ENCODE assay signal across 15 cellular contexts in the genomic region with DNA sequence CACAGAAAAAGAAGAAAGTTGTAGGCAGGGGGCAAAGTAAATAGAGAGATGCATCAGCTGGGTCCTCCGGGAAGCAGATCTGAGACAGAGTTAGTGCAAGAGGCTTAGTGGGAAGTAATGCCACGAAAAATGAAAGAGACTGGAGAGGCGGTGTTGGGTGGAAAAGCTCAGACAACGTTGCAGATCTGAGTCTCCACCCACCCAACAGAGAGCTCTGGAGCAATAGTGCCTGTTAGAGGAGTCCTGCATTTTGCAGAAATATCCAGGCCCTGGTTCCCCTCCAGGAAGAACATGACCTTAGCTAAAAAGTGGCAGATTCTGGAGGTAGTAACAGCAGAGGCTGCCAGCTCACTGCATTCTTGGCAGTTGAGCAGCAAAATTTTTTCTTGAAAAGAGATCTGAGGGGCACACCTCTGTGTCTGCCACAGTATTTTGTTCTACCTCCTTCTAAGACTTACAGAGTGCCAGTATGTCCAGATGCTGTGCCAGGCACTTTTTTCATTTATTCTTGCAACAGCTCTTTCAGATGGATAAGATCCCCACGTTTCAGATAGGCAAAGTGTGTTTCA. TPM values are rescaled to one million over a fixed set of nuclear protein-coding genes. Genes with fewer than 3 reads are reported as not detected.
A peak's percentile ranks its signal among the peaks of the same experiment; 100 is the strongest.
DNase-seq lines count a peak whose midpoint lies in the region; ATAC-seq and TF ChIP-seq lines count a peak whose summit lies in the region.
"Had no signal": no experiment of that assay in that cellular context is flagged by ENCODE, and none has a peak within 500 bp of the region (broad histone marks: within the 10 kb centered on the region; RNA-seq: fewer than 3 reads in every experiment).

No MANE protein-coding gene starts in this region.

- 40% methylated on average over 5 of the region's 5 CpGs for WGBS in hepatocyte (ENCODE audit: low lambda C conversion rate, missing lambda C conversion rate)
- WGBS in thymus, result 57% methylated on average over 5 of the region's 5 CpGs

- POLR2A ChIA-PET in WTC11 (lab: Charles Lee), result no interaction called here

- ATAC-seq in GM23338 (no peak), WTC11 (no peak)
- ATAC-seq: K562 had no signal

- H3K4me1 Mint-ChIP-seq in GM23338 (peaks cover 16% of the 10 kb centered on the region), WTC11 (peaks cover 32% of the 10 kb centered on the region)

- H3K9me2 ChIP-seq in GM23338 (ENCODE audit: insufficient read depth) (no peaks in the 10 kb centered on the region), hepatocyte (replicated peaks; ENCODE audit: insufficient read depth) (no peaks in the 10 kb centered on the region)

- H3K4me2 ChIP-seq in GM23338, result no peak overlapping the region
- H3K4me2 ChIP-seq in hepatocyte, result peak overlapping the region; percentile 38

- H3K27me3 Mint-ChIP-seq in GM23338 (ENCODE audit: insufficient read depth, low read depth, poor library complexity), result no peaks in the 10 kb centered on the region
- H3K27me3 Mint-ChIP-seq in WTC11 (ENCODE audit: low read depth), result no peaks in the 10 kb centered on the region
- H3K27me3 Mint-ChIP-seq: activated CD4-positive, alpha-beta T cell treated with anti-CD3 and anti-CD28 coated beads, Interleukin-2, amount 10 ng/mL, durations not matched to agents 7 days and 5 days had no signal

- CTCF ChIA-PET in WTC11 (lab: Charles Lee), result interaction anchor here (0.7 to 3.5 kb wide), 6 partner anchors 20 to 375 kb away, joined by 3 to 28 read pairs (median 3); partner anchors contain the start of gene CEP126

- H3K27me3 ChIP-seq in GM23338 (ENCODE audit: insufficient read depth) (no peaks in the 10 kb centered on the region), hepatocyte (no peaks in the 10 kb centered on the region), thymus (ENCODE audit: control insufficient read depth, insufficient read depth) (no peaks in the 10 kb centered on the region)
- H3K27me3 ChIP-seq: vagina had no signal

- H3K9me3 Mint-ChIP-seq in GM23338, result no peaks in the 10 kb centered on the region
- 0 out of 2 replicates have a peak, but pooled peaks cover 4% of the 10 kb centered on the region for H3K9me3 Mint-ChIP-seq in WTC11
- H3K9me3 Mint-ChIP-seq: activated CD4-positive, alpha-beta T cell treated with anti-CD3 and anti-CD28 coated beads, Interleukin-2, amount 10 ng/mL, durations not matched to agents 7 days and 5 days had no signal

- TF ChIP-seq CTCF in GM23338 (conservative IDR thresholded peaks at IDR 0.05; ENCODE audit: low read depth in 2 of 2) (no peak), WTC11 (IDR thresholded peaks at IDR 0.05) (no peak), hepatocyte (IDR thresholded peaks at IDR 0.05; ENCODE audit: poor library complexity) (no peak)

- H3K79me2 ChIP-seq in GM23338 (replicated peaks; ENCODE audit: insufficient read depth) (no peaks in the 10 kb centered on the region), hepatocyte (no peaks in the 10 kb centered on the region)

- H2AFZ ChIP-seq in GM23338 (peak overlapping the region; percentile 83; the same call in 1 of the 2 replicates), hepatocyte (no peak overlapping the region)

- H3K9me3 ChIP-seq in hepatocyte (ENCODE audit: low read depth), result no peaks in the 10 kb centered on the region
- H3K9me3 ChIP-seq in thymus (ENCODE audit: control insufficient read depth), result no peaks in the 10 kb centered on the region
- H3K9me3 ChIP-seq: vagina had no signal

- H3K27ac Mint-ChIP-seq in GM23338, result no peak overlapping the region
- 0 out of 2 replicates have a peak overlapping the region, but pooled peaks have one; percentile 10 for H3K27ac Mint-ChIP-seq in WTC11
- H3K27ac Mint-ChIP-seq: activated CD4-positive, alpha-beta T cell treated with anti-CD3 and anti-CD28 coated beads, Interleukin-2, amount 10 ng/mL, durations not matched to agents 7 days and 5 days had no signal

- H3K36me3 Mint-ChIP-seq in GM23338 (ENCODE audit: low read depth), result no peaks in the 10 kb centered on the region
- H3K36me3 Mint-ChIP-seq in WTC11, result no peaks in the 10 kb centered on the region

- H3K4me3 Mint-ChIP-seq in GM23338 (no peak overlapping the region), WTC11 (no peak overlapping the region)
- H3K4me3 Mint-ChIP-seq: activated CD4-positive, alpha-beta T cell treated with anti-CD3 and anti-CD28 coated beads, Interleukin-2, amount 10 ng/mL, durations not matched to agents 7 days and 5 days had no signal

- H3K4me3 ChIP-seq in GM23338, result no peak overlapping the region
- H3K4me3 ChIP-seq in hepatocyte, result no peak overlapping the region
- H3K4me3 ChIP-seq in thymus (ENCODE audit: low read length), result no peak overlapping the region
- H3K4me3 ChIP-seq: K562, vagina had no signal

- no peaks in the 10 kb centered on the region for H3F3A ChIP-seq in GM23338 (replicated peaks; ENCODE audit: low read depth)

- no peaks in the 10 kb centered on the region for H3K36me3 ChIP-seq in GM23338 (ENCODE audit: insufficient read depth)
- H3K36me3 ChIP-seq in hepatocyte (replicated peaks; ENCODE audit: insufficient read depth, low read depth), result no peaks in the 10 kb centered on the region
- no peaks in the 10 kb centered on the region for H3K36me3 ChIP-seq in thymus (ENCODE audit: control insufficient read depth, insufficient read depth)
- H3K36me3 ChIP-seq: vagina had no signal

- no peak for DNase-seq in GM23338 (ENCODE audit: low spot score)
- DNase-seq in WTC11 (ENCODE audit: low spot score), result no peak
- no peak for DNase-seq in hepatocyte (ENCODE audit: low spot score)
- DNase-seq in RKO (ENCODE audit: low spot score), result no peak
- DNase-seq in pons (ENCODE audit: low spot score), result no peak
- no peak for DNase-seq in NCI-H1694 (lab: John Stamatoyannopoulos, UW)
- DNase-seq: activated CD4-positive, alpha-beta T cell treated with anti-CD3 and anti-CD28 coated beads, Interleukin-2, amount 10 ng/mL, durations not matched to agents 7 days and 5 days; COR-L47; head of caudate nucleus; kidney glomerular epithelial cell; right cardiac atrium; stimulated activated CD4-positive, alpha-beta T cell treated with anti-CD3 and anti-CD28 coated beads, Interleukin-4, amount 100 ng/mL, for 24 hours had no signal

- no peaks in the 10 kb centered on the region; the same call in 1 of the 2 replicates for H3K4me1 ChIP-seq in GM23338 (ENCODE audit: insufficient read depth)
- peaks cover 12% of the 10 kb centered on the region for H3K4me1 ChIP-seq in hepatocyte (ENCODE audit: insufficient read depth)
- peaks cover 29% of the 10 kb centered on the region for H3K4me1 ChIP-seq in thymus (ENCODE audit: control insufficient read depth, insufficient read depth, low read length)
- H3K4me1 ChIP-seq: vagina had no signal

- H3K27ac ChIP-seq in GM23338 (ENCODE audit: low read depth) (no peak overlapping the region), hepatocyte (no peak overlapping the region), thymus (ENCODE audit: low read depth) (peak overlapping the region; percentile 42)
- H3K27ac ChIP-seq: vagina had no signal

- no peaks in the 10 kb centered on the region for H4K20me1 ChIP-seq in GM23338 (replicated peaks; ENCODE audit: insufficient read depth)
- H4K20me1 ChIP-seq in hepatocyte (ENCODE audit: insufficient read depth, poor library complexity, severe bottlenecking), result no peaks in the 10 kb centered on the region

TF ChIP-seq in WTC11, 78 proteins besides CTCF, POLR2A, EP300 and RAD21:
- TF ChIP-seq USF2 (CRISPR knock-in tag; IDR thresholded peaks at IDR 0.05) (no peak), PREB (CRISPR knock-in tag; IDR thresholded peaks at IDR 0.05; ENCODE audit: borderline replicate concordance) (no peak), ZBTB21 (CRISPR knock-in tag; IDR thresholded peaks at IDR 0.05; ENCODE audit: borderline replicate concordance) (no peak), ATF3 (CRISPR knock-in tag; conservative IDR thresholded peaks at IDR 0.05) (no peak), GABPB1 (CRISPR knock-in tag; IDR thresholded peaks at IDR 0.05) (no peak), ESRRA (CRISPR knock-in tag; IDR thresholded peaks at IDR 0.05; ENCODE audit: borderline replicate concordance) (no peak)

RNA-seq across cellular contexts. Expression of gene BIRC3, which starts 27.7 kb away (rescaled TPM):
- total RNA-seq in GM23338 (2014; rRNA removed; shearing (Covaris generic)), result 0.03 TPM in 1 of 2 replicates, not detected in the other
- 0.42 TPM in 1 of 2 replicates, not detected in the other for polyA plus RNA-seq in GM23338 (2016; fragmentation: Nextera tagmentation; extraction: Ambion mirVana)
- 0.33 to 0.50 TPM (median 0.39 TPM) in 3 replicates for total RNA-seq in WTC11 (2021)
- 11.6 and 13.6 TPM in 2 replicates for total RNA-seq in hepatocyte
- polyA plus RNA-seq in hepatocyte, result 11.5 and 13.7 TPM in 2 replicates
- polyA plus RNA-seq in thymus, result 73.7 TPM

RNA-seq across cellular contexts. Expression of gene BIRC2, which starts 57.4 kb away (rescaled TPM):
- 25.2 and 38.2 TPM in 2 replicates for total RNA-seq in GM23338 (2014; rRNA removed; shearing (Covaris generic))
- polyA plus RNA-seq in GM23338 (2016; fragmentation: Nextera tagmentation; extraction: Ambion mirVana) (15.3 and 15.7 TPM in 2 replicates), hepatocyte (37.7 and 42.1 TPM in 2 replicates), thymus (95.9 TPM)
- total RNA-seq in WTC11 (2021) (22.3 to 24.3 TPM (median 23.3 TPM) in 3 replicates), hepatocyte (85.7 and 96.8 TPM in 2 replicates)
